1 cellular context compared by ENCODE assay signal in the genomic region with DNA sequence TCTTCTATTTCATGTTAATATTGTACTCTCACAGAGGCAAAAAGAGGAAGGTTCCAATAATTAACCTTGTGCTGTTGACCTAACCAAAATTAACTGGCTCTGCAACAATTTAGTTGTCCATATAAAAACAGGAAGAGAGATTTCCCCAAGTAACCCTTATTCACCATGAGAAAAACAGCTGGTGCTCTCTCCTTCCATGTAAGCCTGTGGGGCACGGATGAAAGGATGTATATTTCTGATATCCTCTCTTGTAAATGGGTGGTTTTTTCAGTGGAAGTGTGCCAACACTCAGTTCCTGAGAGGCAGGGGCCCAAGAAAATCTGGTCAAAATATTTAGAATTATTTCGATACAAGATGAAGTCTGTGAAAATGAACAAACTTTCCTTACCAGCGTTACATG.
TF ChIP-seq lines count a peak whose summit lies in the region.

No MANE protein-coding gene starts in this region.

TF ChIP-seq in HepG2, 621 proteins besides CTCF, POLR2A, EP300 and RAD21:
- TF ChIP-seq ZNF468 (CRISPR knock-in tag; IDR thresholded peaks at IDR 0.05), result no peak
- no peak for TF ChIP-seq NR3C1 (CRISPR knock-in tag; IDR thresholded peaks at IDR 0.05)
- TF ChIP-seq AKAP8 (CRISPR knock-in tag; IDR thresholded peaks at IDR 0.05), result no peak
- no peak for TF ChIP-seq ZNF615 (CRISPR knock-in tag; IDR thresholded peaks at IDR 0.05; ENCODE audit: borderline replicate concordance)
- TF ChIP-seq CHCHD3 (CRISPR knock-in tag; IDR thresholded peaks at IDR 0.05), result no peak
- no peak for TF ChIP-seq SATB2 (CRISPR knock-in tag; IDR thresholded peaks at IDR 0.05)
- TF ChIP-seq ZNF441 (CRISPR knock-in tag; IDR thresholded peaks at IDR 0.05; ENCODE audit: borderline replicate concordance), result no peak
- TF ChIP-seq CBFB (CRISPR knock-in tag; IDR thresholded peaks at IDR 0.05), result no peak
- TF ChIP-seq, protein P1, sequence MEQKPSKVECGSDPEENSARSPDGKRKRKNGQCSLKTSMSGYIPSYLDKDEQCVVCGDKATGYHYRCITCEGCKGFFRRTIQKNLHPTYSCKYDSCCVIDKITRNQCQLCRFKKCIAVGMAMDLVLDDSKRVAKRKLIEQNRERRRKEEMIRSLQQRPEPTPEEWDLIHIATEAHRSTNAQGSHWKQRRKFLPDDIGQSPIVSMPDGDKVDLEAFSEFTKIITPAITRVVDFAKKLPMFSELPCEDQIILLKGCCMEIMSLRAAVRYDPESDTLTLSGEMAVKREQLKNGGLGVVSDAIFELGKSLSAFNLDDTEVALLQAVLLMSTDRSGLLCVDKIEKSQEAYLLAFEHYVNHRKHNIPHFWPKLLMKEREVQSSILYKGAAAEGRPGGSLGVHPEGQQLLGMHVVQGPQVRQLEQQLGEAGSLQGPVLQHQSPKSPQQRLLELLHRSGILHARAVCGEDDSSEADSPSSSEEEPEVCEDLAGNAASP (CRISPR knock-in tag; IDR thresholded peaks at IDR 0.05; ENCODE audit: borderline replicate concordance), result no peak
- no peak for TF ChIP-seq ZNF720 (CRISPR knock-in tag; IDR thresholded peaks at IDR 0.05)
- TF ChIP-seq, protein P2, sequence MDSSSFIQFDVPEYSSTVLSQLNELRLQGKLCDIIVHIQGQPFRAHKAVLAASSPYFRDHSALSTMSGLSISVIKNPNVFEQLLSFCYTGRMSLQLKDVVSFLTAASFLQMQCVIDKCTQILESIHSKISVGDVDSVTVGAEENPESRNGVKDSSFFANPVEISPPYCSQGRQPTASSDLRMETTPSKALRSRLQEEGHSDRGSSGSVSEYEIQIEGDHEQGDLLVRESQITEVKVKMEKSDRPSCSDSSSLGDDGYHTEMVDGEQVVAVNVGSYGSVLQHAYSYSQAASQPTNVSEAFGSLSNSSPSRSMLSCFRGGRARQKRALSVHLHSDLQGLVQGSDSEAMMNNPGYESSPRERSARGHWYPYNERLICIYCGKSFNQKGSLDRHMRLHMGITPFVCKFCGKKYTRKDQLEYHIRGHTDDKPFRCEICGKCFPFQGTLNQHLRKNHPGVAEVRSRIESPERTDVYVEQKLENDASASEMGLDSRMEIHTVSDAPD (CRISPR knock-in tag; IDR thresholded peaks at IDR 0.05), result no peak
- TF ChIP-seq ZNF552 (CRISPR knock-in tag; IDR thresholded peaks at IDR 0.05; ENCODE audit: borderline replicate concordance), result no peak
- TF ChIP-seq ZSCAN21 (CRISPR knock-in tag; IDR thresholded peaks at IDR 0.05; ENCODE audit: borderline replicate concordance), result no peak
- no peak for TF ChIP-seq NFIC (IDR thresholded peaks at IDR 0.05; ENCODE audit: low read length)
- TF ChIP-seq KDM3A (CRISPR knock-in tag; IDR thresholded peaks at IDR 0.05; ENCODE audit: low read depth), result no peak
- TF ChIP-seq, protein P3, sequence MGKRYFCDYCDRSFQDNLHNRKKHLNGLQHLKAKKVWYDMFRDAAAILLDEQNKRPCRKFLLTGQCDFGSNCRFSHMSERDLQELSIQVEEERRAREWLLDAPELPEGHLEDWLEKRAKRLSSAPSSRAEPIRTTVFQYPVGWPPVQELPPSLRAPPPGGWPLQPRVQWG (CRISPR knock-in tag; IDR thresholded peaks at IDR 0.05; ENCODE audit: borderline replicate concordance, low read depth), result no peak
- TF ChIP-seq, protein P4, sequence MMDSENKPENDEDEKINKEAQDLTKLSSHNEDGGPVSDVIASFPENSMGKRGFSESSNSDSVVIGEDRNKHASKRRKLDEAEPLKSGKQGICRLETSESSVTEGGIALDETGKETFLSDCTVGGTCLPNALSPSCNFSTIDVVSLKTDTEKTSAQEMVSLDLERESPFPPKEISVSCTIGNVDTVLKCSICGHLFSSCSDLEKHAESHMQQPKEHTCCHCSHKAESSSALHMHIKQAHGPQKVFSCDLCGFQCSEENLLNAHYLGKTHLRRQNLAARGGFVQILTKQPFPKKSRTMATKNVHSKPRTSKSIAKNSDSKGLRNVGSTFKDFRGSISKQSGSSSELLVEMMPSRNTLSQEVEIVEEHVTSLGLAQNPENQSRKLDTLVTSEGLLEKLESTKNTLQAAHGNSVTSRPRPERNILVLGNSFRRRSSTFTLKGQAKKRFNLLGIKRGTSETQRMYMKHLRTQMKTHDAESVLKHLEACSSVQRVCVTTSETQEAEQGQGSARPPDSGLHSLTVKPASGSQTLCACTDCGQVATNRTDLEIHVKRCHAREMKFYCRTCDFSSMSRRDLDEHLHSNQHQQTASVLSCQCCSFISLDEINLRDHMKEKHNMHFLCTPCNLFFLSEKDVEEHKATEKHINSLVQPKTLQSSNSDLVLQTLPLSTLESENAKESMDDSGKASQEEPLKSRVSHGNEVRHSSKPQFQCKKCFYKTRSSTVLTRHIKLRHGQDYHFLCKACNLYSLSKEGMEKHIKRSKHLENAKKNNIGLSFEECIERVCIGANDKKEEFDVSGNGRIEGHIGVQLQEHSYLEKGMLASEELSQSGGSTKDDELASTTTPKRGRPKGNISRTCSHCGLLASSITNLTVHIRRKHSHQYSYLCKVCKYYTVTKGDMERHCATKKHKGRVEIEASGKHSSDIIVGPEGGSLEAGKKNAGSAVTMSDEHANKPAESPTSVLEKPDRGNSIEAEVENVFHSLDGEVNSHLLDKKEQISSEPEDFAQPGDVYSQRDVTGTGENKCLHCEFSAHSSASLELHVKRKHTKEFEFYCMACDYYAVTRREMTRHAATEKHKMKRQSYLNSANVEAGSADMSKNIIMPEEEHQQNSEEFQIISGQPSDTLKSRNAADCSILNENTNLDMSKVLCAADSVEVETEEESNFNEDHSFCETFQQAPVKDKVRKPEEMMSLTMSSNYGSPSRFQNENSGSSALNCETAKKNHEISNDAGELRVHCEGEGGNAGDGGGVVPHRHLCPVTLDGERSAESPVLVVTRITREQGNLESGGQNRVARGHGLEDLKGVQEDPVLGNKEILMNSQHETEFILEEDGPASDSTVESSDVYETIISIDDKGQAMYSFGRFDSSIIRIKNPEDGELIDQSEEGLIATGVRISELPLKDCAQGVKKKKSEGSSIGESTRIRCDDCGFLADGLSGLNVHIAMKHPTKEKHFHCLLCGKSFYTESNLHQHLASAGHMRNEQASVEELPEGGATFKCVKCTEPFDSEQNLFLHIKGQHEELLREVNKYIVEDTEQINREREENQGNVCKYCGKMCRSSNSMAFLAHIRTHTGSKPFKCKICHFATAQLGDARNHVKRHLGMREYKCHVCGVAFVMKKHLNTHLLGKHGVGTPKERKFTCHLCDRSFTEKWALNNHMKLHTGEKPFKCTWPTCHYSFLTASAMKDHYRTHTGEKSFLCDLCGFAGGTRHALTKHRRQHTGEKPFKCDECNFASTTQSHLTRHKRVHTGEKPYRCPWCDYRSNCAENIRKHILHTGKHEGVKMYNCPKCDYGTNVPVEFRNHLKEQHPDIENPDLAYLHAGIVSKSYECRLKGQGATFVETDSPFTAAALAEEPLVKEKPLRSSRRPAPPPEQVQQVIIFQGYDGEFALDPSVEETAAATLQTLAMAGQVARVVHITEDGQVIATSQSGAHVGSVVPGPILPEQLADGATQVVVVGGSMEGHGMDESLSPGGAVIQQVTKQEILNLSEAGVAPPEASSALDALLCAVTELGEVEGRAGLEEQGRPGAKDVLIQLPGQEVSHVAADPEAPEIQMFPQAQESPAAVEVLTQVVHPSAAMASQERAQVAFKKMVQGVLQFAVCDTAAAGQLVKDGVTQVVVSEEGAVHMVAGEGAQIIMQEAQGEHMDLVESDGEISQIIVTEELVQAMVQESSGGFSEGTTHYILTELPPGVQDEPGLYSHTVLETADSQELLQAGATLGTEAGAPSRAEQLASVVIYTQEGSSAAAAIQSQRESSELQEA (CRISPR knock-in tag; IDR thresholded peaks at IDR 0.05; ENCODE audit: not compliant biosample characterization), result no peak
